Comparison of ENCODE assay signal across 9 cellular contexts in the genomic region with DNA sequence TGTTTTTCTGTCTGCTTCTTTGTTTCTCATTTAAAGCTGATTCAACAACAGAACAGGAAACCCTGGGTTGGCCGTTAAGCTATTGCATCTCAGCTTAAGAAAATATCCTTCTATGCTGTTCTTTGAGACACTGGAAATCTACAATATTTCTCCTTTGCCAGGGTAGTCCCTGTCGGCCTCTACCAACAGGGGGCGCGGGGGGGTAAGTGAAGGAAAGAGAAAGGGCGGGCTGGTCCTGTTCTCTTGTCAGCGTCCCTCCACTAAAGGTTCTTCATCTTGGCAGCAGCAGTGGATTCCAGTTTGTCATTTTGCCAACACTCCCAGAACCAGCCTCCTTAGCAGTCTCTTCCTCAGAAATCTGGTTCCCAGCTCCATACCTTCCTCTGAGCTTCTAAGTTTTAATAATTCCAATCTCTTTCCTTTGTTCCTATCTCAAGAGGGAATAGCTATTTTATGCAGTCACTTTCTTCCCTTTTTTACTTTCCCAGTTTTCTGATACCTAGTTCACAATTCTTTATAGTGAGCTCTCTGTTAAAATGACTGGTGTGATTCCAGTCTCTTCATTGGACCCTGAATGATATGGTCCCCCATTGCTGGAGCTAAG.
A peak's percentile ranks its signal among the peaks of the same experiment; 100 is the strongest.
DNase-seq lines count a peak whose midpoint lies in the region; ATAC-seq and TF ChIP-seq lines count a peak whose summit lies in the region.
"Had no signal": no experiment of that assay in that cellular context is flagged by ENCODE, and none has a peak within 500 bp of the region (broad histone marks: within the 10 kb centered on the region; RNA-seq: fewer than 3 reads in every experiment).

No MANE protein-coding gene starts in this region.

- peak overlapping the region; percentile 44 for H2AFZ ChIP-seq in osteoblast (ENCODE audit: low read length)

- peak overlapping the region; percentile 18 for H3K4me2 ChIP-seq in osteoblast (ENCODE audit: insufficient read depth, low read length)

- H3K36me3 Mint-ChIP-seq in activated CD8-positive, alpha-beta T cell treated with anti-CD3 and anti-CD28 coated beads, Interleukin-2, amount 10 ng/mL, durations not matched to agents 7 days and 5 days (ENCODE audit: low read depth), result no peaks in the 10 kb centered on the region
- H3K36me3 Mint-ChIP-seq: CD4-positive, CD25-positive, alpha-beta regulatory T cell had no signal

- CTCF ChIA-PET in activated CD8-positive, alpha-beta T cell treated with anti-CD3 and anti-CD28 coated beads, Interleukin-2, amount 10 ng/mL, durations not matched to agents 7 days and 5 days (lab: Charles Lee), result interaction anchor here (0.8 to 2.1 kb wide), 13 partner anchors 9 to 610 kb away, joined by 3 to 12 read pairs (median 4); no protein-coding TSS in a partner anchor

- H3K27me3 ChIP-seq in esophagus squamous epithelium, result no peaks in the 10 kb centered on the region
- no peaks in the 10 kb centered on the region for H3K27me3 ChIP-seq in osteoblast (ENCODE audit: insufficient read depth, low read length)
- H3K27me3 ChIP-seq in uterus, result no peaks in the 10 kb centered on the region

- TF ChIP-seq POLR2A in esophagus squamous epithelium (IDR thresholded peaks at IDR 0.05) (no peak), uterus (IDR thresholded peaks at IDR 0.05) (no peak)

- DNase-seq in NCI-H2029 treated with DMSO at 0.1 percent for 48 hours (lab: John Stamatoyannopoulos, UW), result peak; percentile 3
- DNase-seq in NCI-H2029 (lab: John Stamatoyannopoulos, UW), result no peak
- peak; percentile 48 for DNase-seq in LNCaP clone FGC (ENCODE audit: low read depth)
- DNase-seq in activated CD8-positive, alpha-beta T cell treated with anti-CD3 and anti-CD28 coated beads, Interleukin-2, amount 10 ng/mL, durations not matched to agents 7 days and 5 days, result peak; percentile 65
- no peak for DNase-seq in esophagus squamous epithelium (lab: John Stamatoyannopoulos, UW)
- DNase-seq in osteoblast (ENCODE audit: insufficient read length, low spot score, missing footprints), result peak; percentile 84
- peak; percentile 70 to 71 for DNase-seq in uterus

- ATAC-seq in activated CD8-positive, alpha-beta T cell treated with anti-CD3 and anti-CD28 coated beads, Interleukin-2, amount 10 ng/mL, durations not matched to agents 7 days and 5 days, result peak; percentile 44
- ATAC-seq in GM21381 (IDR thresholded peaks at IDR 0.05; ENCODE audit: unreplicated experiment), result no peak

- H3K9me3 ChIP-seq in esophagus squamous epithelium (no peaks in the 10 kb centered on the region), osteoblast (ENCODE audit: low read depth, low read length) (no peaks in the 10 kb centered on the region), uterus (no peaks in the 10 kb centered on the region)

- H3K4me3 ChIP-seq in LNCaP clone FGC (ENCODE audit: low read depth, low read length) (no peak overlapping the region), esophagus squamous epithelium (no peak overlapping the region), osteoblast (ENCODE audit: insufficient read depth, low read length) (no peak overlapping the region), uterus (no peak overlapping the region)

- no peaks in the 10 kb centered on the region for H3K79me2 ChIP-seq in osteoblast (ENCODE audit: insufficient read depth, low read length)

- TF ChIP-seq CTCF in LNCaP clone FGC (IDR thresholded peaks at IDR 0.05; ENCODE audit: control insufficient read depth, extremely low read depth, insufficient read depth), result peak; percentile 70
- peak; percentile 16 to 71 (median 60) for TF ChIP-seq CTCF in esophagus squamous epithelium (IDR thresholded peaks at IDR 0.05)
- peak; percentile 98 for TF ChIP-seq CTCF in osteoblast (IDR thresholded peaks at IDR 0.05; ENCODE audit: extremely low read depth, low read depth, low read length)
- peak; percentile 47 to 57 (median 50) for TF ChIP-seq CTCF in uterus (IDR thresholded peaks at IDR 0.05)

- no peaks in the 10 kb centered on the region for H3K4me1 Mint-ChIP-seq in activated CD8-positive, alpha-beta T cell treated with anti-CD3 and anti-CD28 coated beads, Interleukin-2, amount 10 ng/mL, durations not matched to agents 7 days and 5 days (ENCODE audit: low read depth)
- H3K4me1 Mint-ChIP-seq: CD4-positive, CD25-positive, alpha-beta regulatory T cell had no signal

- no peak overlapping the region for H3K27ac Mint-ChIP-seq in activated CD8-positive, alpha-beta T cell treated with anti-CD3 and anti-CD28 coated beads, Interleukin-2, amount 10 ng/mL, durations not matched to agents 7 days and 5 days
- H3K27ac Mint-ChIP-seq: CD4-positive, CD25-positive, alpha-beta regulatory T cell had no signal

- no peak overlapping the region for H3K4me3 Mint-ChIP-seq in activated CD8-positive, alpha-beta T cell treated with anti-CD3 and anti-CD28 coated beads, Interleukin-2, amount 10 ng/mL, durations not matched to agents 7 days and 5 days

- H3K36me3 ChIP-seq in esophagus squamous epithelium, result no peaks in the 10 kb centered on the region
- no peaks in the 10 kb centered on the region for H3K36me3 ChIP-seq in osteoblast (ENCODE audit: insufficient read depth, low read length)
- H3K36me3 ChIP-seq in uterus, result no peaks in the 10 kb centered on the region

- H3K27ac ChIP-seq in esophagus squamous epithelium (no peak overlapping the region), osteoblast (ENCODE audit: low read depth, low read length) (no peak overlapping the region), uterus (no peak overlapping the region)

- H3K9me3 Mint-ChIP-seq in activated CD8-positive, alpha-beta T cell treated with anti-CD3 and anti-CD28 coated beads, Interleukin-2, amount 10 ng/mL, durations not matched to agents 7 days and 5 days (ENCODE audit: insufficient read depth), result no peaks in the 10 kb centered on the region

- no peaks in the 10 kb centered on the region for H3K27me3 Mint-ChIP-seq in activated CD8-positive, alpha-beta T cell treated with anti-CD3 and anti-CD28 coated beads, Interleukin-2, amount 10 ng/mL, durations not matched to agents 7 days and 5 days (ENCODE audit: low read depth)

- 5 to 12% methylated on average over 6 of the region's 6 CpGs for WGBS in esophagus squamous epithelium, 2 donors

- POLR2A ChIA-PET in activated CD8-positive, alpha-beta T cell treated with anti-CD3 and anti-CD28 coated beads, Interleukin-2, amount 10 ng/mL, durations not matched to agents 7 days and 5 days (lab: Charles Lee), result interaction anchor here (1.0 kb wide), 1 partner anchor 12 kb away, joined by 3 read pairs; no protein-coding TSS in a partner anchor

- H3K4me1 ChIP-seq in esophagus squamous epithelium, result peaks cover 0 to 19% (median 3%) of the 10 kb centered on the region in 3 donors
- peaks cover 36% of the 10 kb centered on the region for H3K4me1 ChIP-seq in osteoblast (ENCODE audit: insufficient read depth, low read length)
- no peaks in the 10 kb centered on the region for H3K4me1 ChIP-seq in uterus

- intact Hi-C loops in esophagus squamous epithelium (cut with DNase I) (no loop called here), uterus (cut with DNase I; ENCODE audit: low total_unique reads) (no loop called here)

- H4K20me1 ChIP-seq in osteoblast (ENCODE audit: insufficient read depth, low read length), result no peaks in the 10 kb centered on the region

Comparison
In these comparisons a context has a peak if more than half of its experiments do, and no peak if none do; other contexts are left out.
1. DNase-seq: peak in NCI-H2029 treated with DMSO at 0.1 percent for 48 hours (single experiment), LNCaP clone FGC (single experiment), activated CD8-positive, alpha-beta T cell treated with anti-CD3 and anti-CD28 coated beads, Interleukin-2, amount 10 ng/mL, durations not matched to agents 7 days and 5 days (single experiment), osteoblast (single experiment) and uterus (2 of 2); none in NCI-H2029 (single experiment) and esophagus squamous epithelium (single experiment).
2. Peak in every context shown above with its lines, with median percentiles within 50 percentile points of each other: CTCF ChIP-seq.